15 cellular contexts compared by ENCODE assay signal in the genomic region with DNA sequence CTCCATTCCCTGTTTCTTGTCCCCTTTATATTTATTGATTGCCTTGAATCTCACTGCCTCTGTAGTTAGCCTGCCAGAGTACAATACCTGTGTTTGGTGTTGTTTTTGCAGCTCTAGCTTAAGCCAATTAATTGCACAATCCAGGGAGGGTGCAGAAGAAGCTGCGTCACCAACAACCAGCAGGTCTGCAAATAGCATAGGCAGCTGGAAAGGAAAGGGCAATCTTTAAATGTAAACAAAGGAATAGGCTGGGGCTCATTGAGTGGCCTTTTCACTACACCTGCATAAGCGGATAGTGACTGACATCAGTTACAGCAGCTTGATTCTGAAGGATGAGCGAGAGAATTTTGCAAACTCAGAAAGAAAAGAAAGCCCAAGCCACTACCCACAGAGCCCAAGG.
DNase-seq lines count a peak whose midpoint lies in the region; FAIRE-seq and TF ChIP-seq lines count a peak whose summit lies in the region.
"Had no signal": no experiment of that assay in that cellular context is flagged by ENCODE, and none has a peak within 500 bp of the region (broad histone marks: within the 10 kb centered on the region; RNA-seq: fewer than 3 reads in every experiment).

No MANE protein-coding gene starts in this region.

- H2BK15ac ChIP-seq in H1 (ENCODE audit: low read length), result no peak overlapping the region

- H3K79me2 ChIP-seq in H1 (ENCODE audit: control insufficient read depth in 1 of 2, insufficient read depth in 2 of 2, low read length in 2 of 2), result no peaks in the 10 kb centered on the region

- FAIRE-seq in H1 (lab: Jason Lieb, UNC) (peak; percentile 75), small intestine (lab: Jason Lieb, UNC) (no peak), kidney (lab: Jason Lieb, UNC) (no peak)

- H4K20me1 ChIP-seq in H1 (replicated peaks in 1 of 2; ENCODE audit: control insufficient read depth in 1 of 2, insufficient read depth in 2 of 2, low read length in 2 of 2), result no peaks in the 10 kb centered on the region

- no peak overlapping the region for H2BK12ac ChIP-seq in H1 (ENCODE audit: low read depth, low read length)

- TF ChIP-seq RAD21 in H1 (IDR thresholded peaks at IDR 0.05 in 1 of 2, conservative IDR thresholded peaks at IDR 0.05 in 1 of 2; ENCODE audit: low read depth in 2 of 2, low read length in 2 of 2), result no peak

- POLR2A ChIA-PET in H1 (lab: Charles Lee; ENCODE audit: partially characterized antibody), result no interaction called here

- no peak overlapping the region for H3K27ac ChIP-seq in H1 (ENCODE audit: low read depth, low read length)
- no peak overlapping the region for H3K27ac ChIP-seq in small intestine (ENCODE audit: low read depth in 1 of 2, low read length in 1 of 2)
- H3K27ac ChIP-seq in sigmoid colon, result no peak overlapping the region
- H3K27ac ChIP-seq in kidney (ENCODE audit: low read depth in 2 of 2, low read length in 2 of 2), result no peak overlapping the region
- H3K27ac ChIP-seq: cardiac muscle cell, ovary had no signal

- peak overlapping the region in 1 of 2 experiments; percentile 34; a peak in 2 of 4 replicates for H3K4me2 ChIP-seq in H1 (ENCODE audit: insufficient read depth in 1 of 2, low read depth in 2 of 2, low read length in 2 of 2)

- H2BK120ac ChIP-seq in H1 (replicated peaks; ENCODE audit: low read depth, low read length), result no peak overlapping the region

- H2BK5ac ChIP-seq in H1 (ENCODE audit: low read depth, low read length), result no peak overlapping the region

- no peak overlapping the region for H3K56ac ChIP-seq in H1 (replicated peaks; ENCODE audit: insufficient read length, low read depth, low read length)

- H3K9me3 ChIP-seq in H1 (ENCODE audit: insufficient read depth in 2 of 2, low read depth in 1 of 2, low read length in 1 of 2), result no peaks in the 10 kb centered on the region
- H3K9me3 ChIP-seq in small intestine (ENCODE audit: control insufficient read depth, low read depth), result no peaks in the 10 kb centered on the region
- H3K9me3 ChIP-seq in sigmoid colon, result no peaks in the 10 kb centered on the region
- no peaks in the 10 kb centered on the region for H3K9me3 ChIP-seq in kidney (ENCODE audit: control insufficient read depth in 1 of 2, low read length in 2 of 2)
- H3K9me3 ChIP-seq: HAP-1, ovary had no signal

- no peak overlapping the region for H2BK20ac ChIP-seq in H1 (ENCODE audit: low read length)

- no peak overlapping the region for H3K23ac ChIP-seq in H1 (ENCODE audit: insufficient read length)

- WGBS in H1 (ENCODE audit: extremely low coverage in 1 of 2, insufficient coverage in 1 of 2, insufficient read length in 1 of 2, insufficient replicate concordance in 2 of 2, low coverage in 1 of 2, low lambda C conversion rate in 2 of 2, missing lambda C conversion rate in 1 of 2), 2 experiments, result 49% methylated on average over 3 of the region's 3 CpGs; no CpG with 5 or more reads in 1 of the 2 experiments
- WGBS in small intestine, 3 donors, result 11 to 40% (median 30%) methylated on average over 3 of the region's 3 CpGs
- 22 to 54% methylated on average over 3 of the region's 3 CpGs for WGBS in sigmoid colon, 2 donors

- peaks cover 0 to 5% (median 2%) of the 10 kb centered on the region in 4 experiments; a peak in 3 of 7 replicates for H3K4me1 ChIP-seq in H1 (replicated peaks in 1 of 4; ENCODE audit: control insufficient read depth in 3 of 4, insufficient read depth in 4 of 4, low read length in 3 of 4)
- H3K4me1 ChIP-seq in small intestine (ENCODE audit: control insufficient read depth in 2 of 2, insufficient read depth in 1 of 2, low read depth in 1 of 2, low read length in 1 of 2), result no peaks in the 10 kb centered on the region
- H3K4me1 ChIP-seq in sigmoid colon, result no peaks in the 10 kb centered on the region
- no peaks in the 10 kb centered on the region for H3K4me1 ChIP-seq in kidney (ENCODE audit: control insufficient read depth in 1 of 2, insufficient read depth in 1 of 2, low read depth in 1 of 2, low read length in 2 of 2)

- H3K9ac ChIP-seq in H1 (replicated peaks in 1 of 4; ENCODE audit: extremely low read depth in 1 of 4, low read depth in 3 of 4, low read length in 3 of 4), result no peak overlapping the region
- no peak overlapping the region for H3K9ac ChIP-seq in kidney (ENCODE audit: low read length in 2 of 2)

- H3K27me3 ChIP-seq in H1 (replicated peaks in 1 of 4; ENCODE audit: control insufficient read depth in 3 of 4, extremely low read depth in 1 of 4, insufficient read depth in 3 of 4, low read length in 3 of 4) (no peaks in the 10 kb centered on the region), small intestine (ENCODE audit: control insufficient read depth in 2 of 2, insufficient read depth in 2 of 2, low read length in 2 of 2) (no peaks in the 10 kb centered on the region), sigmoid colon (no peaks in the 10 kb centered on the region)
- H3K27me3 ChIP-seq: cardiac muscle cell, ovary had no signal

- H2AFZ ChIP-seq in H1 (ENCODE audit: low read length), result no peak overlapping the region

- no peak overlapping the region for H4K91ac ChIP-seq in H1 (replicated peaks; ENCODE audit: insufficient read length, low read length)

- H3K36me3 ChIP-seq in H1 (ENCODE audit: control insufficient read depth in 2 of 4, insufficient read depth in 4 of 4, low read length in 3 of 4), result no peaks in the 10 kb centered on the region
- H3K36me3 ChIP-seq in small intestine (ENCODE audit: control insufficient read depth in 2 of 2, insufficient read depth in 2 of 2, low read length in 2 of 2), result no peaks in the 10 kb centered on the region
- no peaks in the 10 kb centered on the region for H3K36me3 ChIP-seq in sigmoid colon
- no peaks in the 10 kb centered on the region for H3K36me3 ChIP-seq in kidney (ENCODE audit: control insufficient read depth in 1 of 2, insufficient read depth in 2 of 2, low read length in 2 of 2)
- H3K36me3 ChIP-seq: cardiac muscle cell, HAP-1, ovary had no signal

- no peak overlapping the region for H4K5ac ChIP-seq in H1 (ENCODE audit: insufficient read length, low read depth, low read length)

- H3K4me3 ChIP-seq in H1 (ENCODE audit: extremely low read depth in 1 of 4, insufficient read depth in 2 of 4, low read depth in 3 of 4, low read length in 4 of 4) (no peak overlapping the region), small intestine (ENCODE audit: low read depth in 1 of 2, low read length in 2 of 2) (no peak overlapping the region), sigmoid colon (no peak overlapping the region), kidney (ENCODE audit: low read length in 2 of 2) (no peak overlapping the region)
- H3K4me3 ChIP-seq: cardiac muscle cell, HAP-1, ovary had no signal

- no peaks in the 10 kb centered on the region for H3K79me1 ChIP-seq in H1 (ENCODE audit: low read depth, low read length)

- H2AK5ac ChIP-seq in H1 (ENCODE audit: low read depth, low read length), result no peak overlapping the region

- peak; percentile 81 for DNase-seq in NCI-H1105 (lab: John Stamatoyannopoulos, UW)
- DNase-seq in NCI-H2196 (lab: John Stamatoyannopoulos, UW; ENCODE audit: unreplicated experiment), result peak; percentile 4
- DNase-seq in H1 (ENCODE audit: low read depth in 1 of 2, low spot score in 2 of 2), result no peak
- DNase-seq in small intestine, result peak; percentile 30
- no peak for DNase-seq in activated CD8-positive, alpha-beta memory T cell treated with anti-CD3 and anti-CD28 coated beads, Interleukin-2, amount 50 U/mL, for 4 hours
- DNase-seq in sigmoid colon, result no peak
- no peak for DNase-seq in kidney
- DNase-seq: activated CD8-positive, alpha-beta memory T cell treated with anti-CD3 and anti-CD28 coated beads, Interleukin-2, amount 50 U/mL, for 48 hours; activated naive CD8-positive, alpha-beta T cell treated with anti-CD3 and anti-CD28 coated beads for 36 hours; foreskin melanocyte; NCI-H1048; ovary; T-helper 1 cell had no signal

- no peak overlapping the region for H3K14ac ChIP-seq in H1 (ENCODE audit: insufficient read length)

- no peak for TF ChIP-seq EP300 in H1 (IDR thresholded peaks at IDR 0.05; ENCODE audit: borderline replicate concordance in 1 of 2, low read depth in 2 of 2, low read length in 2 of 2)
- TF ChIP-seq EP300 in sigmoid colon (IDR thresholded peaks at IDR 0.05), result no peak

- no peak for TF ChIP-seq POLR2A in H1 (IDR thresholded peaks at IDR 0.05; ENCODE audit: control extremely low read depth in 1 of 2, low read depth in 2 of 2, low read length in 2 of 2)
- TF ChIP-seq POLR2A in sigmoid colon (IDR thresholded peaks at IDR 0.05), result no peak

- CTCF ChIA-PET in H1 (lab: Charles Lee; ENCODE audit: partially characterized antibody), result no interaction called here

- no peak for TF ChIP-seq CTCF in H1 (IDR thresholded peaks at IDR 0.05; ENCODE audit: control extremely low read depth in 1 of 3, insufficient read depth in 1 of 3, low read depth in 1 of 3, low read length in 3 of 3)
- TF ChIP-seq CTCF in sigmoid colon (IDR thresholded peaks at IDR 0.05), result no peak
- no peak for TF ChIP-seq CTCF in kidney (IDR thresholded peaks at IDR 0.05; ENCODE audit: borderline replicate concordance, extremely low read depth, insufficient read depth)

- H4K8ac ChIP-seq in H1 (ENCODE audit: extremely low read depth, insufficient read depth, low read length), result no peak overlapping the region

- intact Hi-C loops in sigmoid colon (cut with DNase I), result no loop called here
- intact Hi-C loops in kidney (cut with DNase I), result no loop called here

- no peak overlapping the region for H3K4ac ChIP-seq in H1 (replicated peaks; ENCODE audit: insufficient read length, low read depth, low read length)

- H3K23me2 ChIP-seq in H1 (ENCODE audit: low read depth, low read length), result no peaks in the 10 kb centered on the region

- no peak overlapping the region for H3K18ac ChIP-seq in H1 (ENCODE audit: extremely low read depth, low read length)

TF ChIP-seq in H1, 55 proteins besides CTCF, POLR2A, EP300 and RAD21:
- TF ChIP-seq TEAD4 (IDR thresholded peaks at IDR 0.05; ENCODE audit: low read depth, low read length), result no peak
- TF ChIP-seq CEBPB (IDR thresholded peaks at IDR 0.05; ENCODE audit: low read depth, low read length), result peak; percentile 37; the same call in 1 of the 2 replicates

Comparison
In these comparisons a context has a peak if more than half of its experiments do, and no peak if none do; other contexts are left out.
1. DNase-seq: peak in NCI-H1105 (single experiment), NCI-H2196 (single experiment) and small intestine (single experiment); none in H1 (0 of 2), activated CD8-positive, alpha-beta memory T cell treated with anti-CD3 and anti-CD28 coated beads, Interleukin-2, amount 50 U/mL, for 4 hours (single experiment), sigmoid colon (single experiment) and kidney (single experiment).